Comparison of ENCODE assay signal across 26 cellular contexts in the genomic region with DNA sequence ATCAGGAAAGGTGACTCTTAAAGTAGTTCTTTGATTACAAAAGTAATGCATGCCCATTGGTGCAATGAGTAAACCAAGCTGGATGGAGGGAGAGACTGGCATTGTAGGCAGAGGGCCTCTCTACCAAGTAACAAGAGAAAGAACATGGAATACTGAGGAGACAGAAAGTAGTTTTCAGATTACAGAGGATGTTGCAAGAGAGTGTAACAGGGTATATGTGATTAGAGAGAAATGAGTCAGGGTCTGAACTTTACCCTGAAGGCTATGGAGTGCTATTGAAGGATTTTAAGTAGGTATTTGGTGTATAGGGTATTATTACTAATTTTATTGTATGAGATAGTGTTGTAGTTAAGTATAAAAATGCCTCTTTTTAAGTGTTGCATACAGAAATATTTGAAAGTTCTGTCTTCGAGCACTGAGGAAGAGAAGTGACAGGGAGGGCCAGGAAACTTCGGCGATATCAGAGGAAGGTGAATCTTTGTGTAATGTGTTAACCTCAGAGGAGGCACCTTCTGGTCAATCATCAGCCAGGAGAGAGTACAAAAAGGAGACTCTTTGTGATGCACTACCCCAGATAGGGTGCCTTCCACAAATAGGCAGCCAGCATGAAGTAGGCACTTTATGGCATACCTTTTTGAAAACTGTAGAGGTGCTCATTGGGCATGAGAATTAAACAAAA. TPM values are rescaled to one million over a fixed set of nuclear protein-coding genes. Genes with fewer than 3 reads are reported as not detected.
"Had no signal": no experiment of that assay in that cellular context is flagged by ENCODE, and none has a peak within 500 bp of the region (broad histone marks: within the 10 kb centered on the region; RNA-seq: fewer than 3 reads in every experiment).

No MANE protein-coding gene starts in this region.

- H3K4me3 ChIP-seq: adrenal gland, breast epithelium, Peyer's patch, SJSA1 had no signal

- DNase-seq: activated CD4-positive, alpha-beta T cell treated with anti-CD3 and anti-CD28 coated beads for 48 hours; activated CD4-positive, alpha-beta T cell treated with anti-CD3 and anti-CD28 coated beads, Interleukin-2, amount 50 U/mL, for 4 hours; activated CD4-positive, CD25-positive, alpha-beta regulatory T cell treated with anti-CD3 and anti-CD28 coated beads, Interleukin-2, amount 50 U/mL, for 72 hours; activated CD8-positive, alpha-beta memory T cell treated with anti-CD3 and anti-CD28 coated beads for 24 hours; activated T-cell treated with anti-CD3 and anti-CD28 coated beads, Interleukin-2, amount 50 U/mL, for 48 hours; adrenal gland; anterior cingulate cortex; caudate nucleus; Kasumi-1; KBM-7; NCI-H1105 treated with DMSO at 0.1 percent for 48 hours; NCI-H1436 treated with DMSO at 0.1 percent for 48 hours; NCI-H187; NCI-H2081; NCI-H446; NCI-H524; Peyer's patch; Right ventricle myocardium superior; SW 1271 had no signal

- H3K36me3 ChIP-seq: breast epithelium had no signal

- H3K27ac ChIP-seq: adrenal gland, breast epithelium, Peyer's patch, RWPE1, SJSA1 had no signal

- ATAC-seq: activated naive CD4-positive, alpha-beta T cell treated with anti-CD3 and anti-CD28 coated beads, Interleukin-2, amount 50 U/mL, for 72 hours; SK-N-SH treated with all-trans-retinoic acid at 6 μM for 48 hours had no signal

- H3K27ac Mint-ChIP-seq: activated T-helper 2 cell treated with anti-CD3 and anti-CD28 coated beads, Interferon-gamma antibody, Interleukin-2, Interleukin-4, amounts not matched to agents 10 μg/mL and 5 μg/mL and 100 μg/mL, durations not matched to agents 14 hours and 24 hours and 36 hours had no signal

- H3K9me3 Mint-ChIP-seq: activated naive CD4-positive, alpha-beta T cell treated with anti-CD3 and anti-CD28 coated beads, Interleukin-2, amount 50 U/mL, for 72 hours; activated T-helper 2 cell treated with anti-CD3 and anti-CD28 coated beads, Interferon-gamma antibody, Interleukin-2, Interleukin-4, amounts not matched to agents 10 μg/mL and 5 μg/mL and 100 μg/mL, durations not matched to agents 14 hours and 24 hours and 36 hours had no signal

- H3K9me3 ChIP-seq: adrenal gland, breast epithelium, Peyer's patch, SJSA1 had no signal

- H3K27me3 ChIP-seq: adrenal gland, breast epithelium, Peyer's patch, SJSA1 had no signal

- H3K4me1 ChIP-seq: adrenal gland, breast epithelium, Peyer's patch, SJSA1 had no signal

RNA-seq across cellular contexts. Expression of a gene that starts 39.7 kb away (rescaled TPM):
- total RNA-seq: activated T-helper 2 cell treated with anti-CD3 and anti-CD28 coated beads, Interferon-gamma antibody, Interleukin-2, Interleukin-4, amounts not matched to agents 10 μg/mL and 5 μg/mL and 100 μg/mL, durations not matched to agents 14 hours and 24 hours and 36 hours; adrenal gland; breast epithelium; Peyer's patch; Right ventricle myocardium superior; SJSA1; T-helper 1 cell treated with Interleukin-12 subunit alpha and Interleukin-12 subunit beta and Interleukin-4 antibody, amounts not matched to agents 30 ng/mL and 1 ng/mL, for 36 hours had no signal
- polyA plus RNA-seq: adrenal gland had no signal
